ENCODE assay signal across 8 cellular contexts in genomic region chr22:20571531-20572007, GRCh38.
DNase-seq lines count a peak whose midpoint lies in the region; ATAC-seq and TF ChIP-seq lines count a peak whose summit lies in the region.

No MANE protein-coding gene starts in this region.

- no peak overlapping the region for H3K4me2 ChIP-seq in OCI-LY3 (ENCODE audit: low read length)

- H3K9me3 ChIP-seq in OCI-LY3 (ENCODE audit: insufficient read depth, low read length): no peaks in the 10 kb centered on the region
- no peaks in the 10 kb centered on the region for H3K9me3 ChIP-seq in aorta (ENCODE audit: control insufficient read depth, low read length)

- H3K27ac ChIP-seq in OCI-LY3 (ENCODE audit: low read length) (no peak overlapping the region), aorta (ENCODE audit: low read depth in 1 of 2, low read length in 2 of 2) (no peak overlapping the region)

- no peaks in the 10 kb centered on the region for H3K4me1 ChIP-seq in OCI-LY3 (ENCODE audit: low read length)
- H3K4me1 ChIP-seq in aorta (ENCODE audit: control insufficient read depth in 1 of 2, insufficient read depth in 2 of 2, low read length in 2 of 2): no peaks in the 10 kb centered on the region

- H3K9ac ChIP-seq in OCI-LY3 (ENCODE audit: low read length): no peak overlapping the region

- H4K20me1 ChIP-seq in OCI-LY3 (ENCODE audit: insufficient read depth, low read length): peaks cover 13% of the 10 kb centered on the region; the same call in 1 of the 2 replicates

- H3K27me3 ChIP-seq in OCI-LY3 (ENCODE audit: low read depth, low read length) (no peaks in the 10 kb centered on the region), aorta (ENCODE audit: control insufficient read depth in 1 of 2, insufficient read depth in 2 of 2, low read length in 1 of 2) (no peaks in the 10 kb centered on the region)

- WGBS in aorta, 2 donors: 66 to 68% methylated on average over 4 of the region's 4 CpGs

- H3K36me3 ChIP-seq in OCI-LY3 (replicated peaks; ENCODE audit: low read depth, low read length): peaks cover 77% of the 10 kb centered on the region
- peaks cover 0 to 14% of the 10 kb centered on the region in 2 donors for H3K36me3 ChIP-seq in aorta (ENCODE audit: control insufficient read depth in 1 of 2, insufficient read depth in 2 of 2, low read length in 1 of 2)

- ATAC-seq in aorta (ENCODE audit: low FRiP score): no peak
- ATAC-seq in GM21619 (IDR thresholded peaks at IDR 0.05; ENCODE audit: unreplicated experiment): no peak

- H2AFZ ChIP-seq in OCI-LY3 (ENCODE audit: low read depth, low read length): no peak overlapping the region

- intact Hi-C loops in aorta (cut with DNase I): loop anchor here in 1 of 2 donors (2.0 kb wide), 1 partner anchor 69 kb away; no protein-coding TSS in a partner anchor

- peak; percentile 92 for TF ChIP-seq CTCF in OCI-LY3 (IDR thresholded peaks at IDR 0.05; ENCODE audit: low read depth, low read length)

- DNase-seq in GM03348 (ENCODE audit: low spot score): peak; percentile 62
- peak in 3 of 4 experiments; percentile 32 to 51 (median 49) for DNase-seq in activated naive CD4-positive, alpha-beta T cell (lab: John Stamatoyannopoulos, UW)
- peak; percentile 82 for DNase-seq in iPS-NIHi11 (ENCODE audit: low spot score)
- peak; percentile 52 for DNase-seq in stimulated activated CD8-positive, alpha-beta memory T cell treated with anti-CD3 and anti-CD28 coated beads, Interleukin-4, amount 100 ng/mL, for 24 hours (ENCODE audit: low read depth)
- DNase-seq in KG1 (lab: John Stamatoyannopoulos, UW): no peak
- DNase-seq in aorta: no peak

- H3K4me3 ChIP-seq in OCI-LY3 (ENCODE audit: low read length) (no peak overlapping the region), aorta (ENCODE audit: low read length in 2 of 2) (no peak overlapping the region)

- H3K79me2 ChIP-seq in OCI-LY3 (ENCODE audit: low read length): no peaks in the 10 kb centered on the region

Comparison
In these comparisons a context has a peak if more than half of its experiments do, and no peak if none do; other contexts are left out.
1. DNase-seq: peak in GM03348 (single experiment), activated naive CD4-positive, alpha-beta T cell (3 of 4), iPS-NIHi11 (single experiment) and stimulated activated CD8-positive, alpha-beta memory T cell treated with anti-CD3 and anti-CD28 coated beads, Interleukin-4, amount 100 ng/mL, for 24 hours (single experiment); none in KG1 (single experiment) and aorta (0 of 2).